19 cellular contexts compared by ENCODE assay signal in the genomic region with DNA sequence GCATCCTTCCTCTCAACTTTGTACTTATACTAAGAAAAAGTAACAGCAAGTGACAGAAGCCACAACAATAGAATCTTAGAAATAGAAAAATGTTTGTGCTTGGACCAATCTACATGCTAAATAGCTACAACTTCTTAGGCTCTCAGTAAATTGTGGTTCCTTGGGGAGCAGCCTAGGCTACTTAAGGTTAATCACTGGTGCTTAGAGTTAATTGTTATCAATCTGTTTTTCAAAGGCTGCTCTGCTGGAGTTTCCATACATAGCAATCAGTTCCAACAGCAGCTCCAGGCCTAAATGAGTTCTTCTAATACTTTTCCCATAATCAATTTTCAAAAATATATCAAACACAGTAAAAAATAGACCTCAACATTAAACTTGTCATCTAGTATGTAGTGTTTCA.
"Had no signal": no experiment of that assay in that cellular context is flagged by ENCODE, and none has a peak within 500 bp of the region (broad histone marks: within the 10 kb centered on the region; RNA-seq: fewer than 3 reads in every experiment).

No MANE protein-coding gene starts in this region.

- H3K27me3 ChIP-seq: right lobe of liver, suprapubic skin, tibial nerve had no signal

- H3K36me3 ChIP-seq: lower lobe of right lung, right lobe of liver, suprapubic skin, tibial nerve, WERI-Rb-1 had no signal

- H3K9me3 ChIP-seq: lower lobe of right lung, right lobe of liver, tibial nerve had no signal

- H3K4me1 ChIP-seq: lower lobe of right lung, right lobe of liver, suprapubic skin, tibial nerve had no signal

- H3K4me3 ChIP-seq: lower lobe of right lung, right lobe of liver, skin epidermis, suprapubic skin, tibial nerve had no signal

- DNase-seq: activated CD4-positive, alpha-beta T cell treated with anti-CD3 and anti-CD28 coated beads for 1 hour; activated CD4-positive, alpha-beta T cell treated with anti-CD3 and anti-CD28 coated beads, Interleukin-2, amount 50 U/mL, for 1 hour; activated CD8-positive, alpha-beta T cell treated with anti-CD3 and anti-CD28 coated beads, Interleukin-2, amount 10 ng/mL, durations not matched to agents 7 days and 5 days; activated T-cell treated with anti-CD3 and anti-CD28 coated beads, Interleukin-2, amount 50 U/mL, for 24 hours; aorta; effector CD4-positive, alpha-beta T cell; kidney; lower lobe of right lung; naive thymus-derived CD4-positive, alpha-beta T cell; posterior cingulate gyrus; right lobe of liver; stimulated activated CD4-positive, alpha-beta T cell treated with anti-CD3 and anti-CD28 coated beads, Interleukin-1b, Interleukin-23, amount 100 ng/mL, for 48 hours; stimulated activated naive CD8-positive, alpha-beta T cell treated with anti-CD3 and anti-CD28 coated beads, Interleukin-15, amount 100 ng/mL, for 72 hours; WERI-Rb-1 had no signal

- H3K27ac ChIP-seq: lower lobe of right lung, right lobe of liver, skin epidermis, suprapubic skin, tibial nerve, WERI-Rb-1 had no signal

- FAIRE-seq: endometrium, kidney, TTC549 had no signal
